8 cellular contexts compared by ENCODE assay signal in genomic region chrX:52995135-52995973, GRCh38. TPM values are rescaled to one million over a fixed set of nuclear protein-coding genes. Genes with fewer than 3 reads are reported as not detected.
A peak's percentile ranks its signal among the peaks of the same experiment; 100 is the strongest.
DNase-seq lines count a peak whose midpoint lies in the region; ATAC-seq and TF ChIP-seq lines count a peak whose summit lies in the region.

No MANE protein-coding gene starts in this region.

- peak; percentile 76 for DNase-seq in NCI-H1417 treated with DMSO at 0.1 percent for 48 hours (lab: John Stamatoyannopoulos, UW)
- peak; percentile 96 for DNase-seq in SW480 (ENCODE audit: low spot score)
- DNase-seq in adrenal gland: peak; percentile 90 to 97 (median 95)
- peak; percentile 91 to 95 for DNase-seq in heart right ventricle
- peak; percentile 87 to 99 (median 92) for DNase-seq in posterior cingulate gyrus
- peak; percentile 95 for DNase-seq in upper lobe of right lung

- H3K4me3 ChIP-seq in GM12875 (ENCODE audit: low read depth, low read length) (peak overlapping the region; percentile 78), adrenal gland (peak overlapping the region in 3 of 4 donors; percentile 18 to 60 (median 34)), heart right ventricle (peak overlapping the region; percentile 29 to 74 (median 58)), upper lobe of right lung (peak overlapping the region; percentile 65)

- H3K27ac ChIP-seq in adrenal gland: peak overlapping the region; percentile 17 to 97 (median 90)
- peak overlapping the region; percentile 82 to 94 (median 90) for H3K27ac ChIP-seq in heart right ventricle
- peak overlapping the region; percentile 97 for H3K27ac ChIP-seq in upper lobe of right lung

- TF ChIP-seq POLR2A in adrenal gland (IDR thresholded peaks at IDR 0.05): peak; percentile 24 to 63

- peak; percentile 97 for ATAC-seq in HG02798 (IDR thresholded peaks at IDR 0.05; ENCODE audit: poor library complexity, unreplicated experiment)
- ATAC-seq in heart right ventricle: peak; percentile 97 to 100 (median 99)
- ATAC-seq in upper lobe of right lung: peak; percentile 99

- H3K9me3 ChIP-seq in adrenal gland (replicated peaks in 1 of 3): no peaks in the 10 kb centered on the region
- no peaks in the 10 kb centered on the region for H3K9me3 ChIP-seq in heart right ventricle
- no peaks in the 10 kb centered on the region for H3K9me3 ChIP-seq in upper lobe of right lung

- TF ChIP-seq CTCF in GM12875 (IDR thresholded peaks at IDR 0.05; ENCODE audit: borderline replicate concordance, insufficient read depth, low read depth, low read length) (peak; percentile 57), adrenal gland (IDR thresholded peaks at IDR 0.05) (peak; percentile 42 to 94 (median 82)), heart right ventricle (IDR thresholded peaks at IDR 0.05) (peak; percentile 30 to 79 (median 65)), upper lobe of right lung (IDR thresholded peaks at IDR 0.05) (peak; percentile 67)

- 0 to 39% (median 15%) methylated on average over 16 to 45 of the region's 45 CpGs for WGBS in adrenal gland, 4 donors
- WGBS in heart right ventricle, 2 donors: 0 to 1% methylated on average over 43 to 45 of the region's 45 CpGs

- no peaks in the 10 kb centered on the region for H3K4me1 ChIP-seq in adrenal gland (replicated peaks in 1 of 2)
- peaks cover 0 to 24% (median 12%) of the 10 kb centered on the region in 9 donors for H3K4me1 ChIP-seq in heart right ventricle
- peaks cover 3% of the 10 kb centered on the region for H3K4me1 ChIP-seq in upper lobe of right lung

- H3K27me3 ChIP-seq in adrenal gland: peaks cover 10% of the 10 kb centered on the region
- H3K27me3 ChIP-seq in heart right ventricle: peaks cover 0 to 20% (median 0%) of the 10 kb centered on the region in 7 donors
- H3K27me3 ChIP-seq in upper lobe of right lung: no peaks in the 10 kb centered on the region

- intact Hi-C loops in adrenal gland (cut with DNase I) (no loop called here), heart right ventricle (cut with DNase I) (no loop called here), posterior cingulate gyrus (cut with DNase I) (no loop called here), upper lobe of right lung (cut with DNase I) (no loop called here)

- H3K36me3 ChIP-seq in adrenal gland (replicated peaks in 1 of 2): no peaks in the 10 kb centered on the region
- no peaks in the 10 kb centered on the region for H3K36me3 ChIP-seq in heart right ventricle
- no peaks in the 10 kb centered on the region for H3K36me3 ChIP-seq in upper lobe of right lung

RNA-seq across cellular contexts. Expression of gene FAM156A, which starts 37.0 kb away (rescaled TPM):
- total RNA-seq in adrenal gland: 10 to 100 TPM in 7 of 8 donors, 1 to 10 TPM in 1; 4.4 to 37.9 (median 21.8) TPM
- polyA plus RNA-seq in adrenal gland: 10 to 100 TPM; 14.6 to 56.0 (median 34.5) TPM
- 1 to 10 TPM; 5.5 to 9.4 (median 7.1) TPM for total RNA-seq in heart right ventricle
- 10 to 100 TPM; 11.9 to 12.4 TPM for polyA plus RNA-seq in heart right ventricle
- total RNA-seq in upper lobe of right lung: 23.3 TPM

RNA-seq across cellular contexts. Expression of gene GPR173, which starts 53.2 kb away (rescaled TPM):
- total RNA-seq in adrenal gland (1 to 10 TPM in 7 of 8 donors, under 1 TPM in 1; 0.61 to 5.0 (median 2.1) TPM), heart right ventricle (1 to 10 TPM in 3 of 10 donors, under 1 TPM in 7; 0.54 to 2.5 (median 0.73) TPM), upper lobe of right lung (1.3 TPM)
- polyA plus RNA-seq in adrenal gland (1 to 10 TPM; 2.1 to 4.7 (median 4.0) TPM), heart right ventricle (under 1 TPM; 0.70 to 0.95 TPM)

Comparison
In these comparisons a context has a peak if more than half of its experiments do, and no peak if none do; other contexts are left out.
1. Peak in every context shown above with its lines: DNase-seq, ATAC-seq, H3K4me3 ChIP-seq and H3K27ac ChIP-seq.